8 cellular contexts compared by ENCODE assay signal in the genomic region with DNA sequence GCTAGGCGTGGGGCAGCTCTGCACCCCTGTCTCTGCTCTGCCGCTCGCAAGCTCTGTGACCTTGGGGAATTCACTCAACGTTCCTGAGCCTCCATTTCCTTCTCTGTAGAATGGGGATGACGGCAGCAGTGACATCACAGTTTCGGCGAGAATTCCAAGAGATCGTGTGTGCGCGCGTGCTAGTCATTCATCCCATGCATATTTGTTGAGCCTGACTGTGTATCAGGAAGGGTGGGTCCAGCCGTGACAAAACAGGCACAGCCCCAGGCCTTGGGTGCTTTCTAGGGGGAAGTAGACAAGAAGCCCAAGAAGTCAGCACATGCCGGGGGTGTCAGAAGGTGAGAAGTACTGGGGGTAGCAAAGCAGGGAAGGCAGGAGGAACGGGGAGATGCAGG.
DNase-seq lines count a peak whose midpoint lies in the region; ATAC-seq and TF ChIP-seq lines count a peak whose summit lies in the region.

No MANE protein-coding gene starts in this region.

- peak; percentile 98 for DNase-seq in CD14-positive monocyte (ENCODE audit: low spot score)
- DNase-seq in NCI-H460 (ENCODE audit: extremely low read depth, low read depth): peak; percentile 98
- DNase-seq in fibroblast of the aortic adventitia (ENCODE audit: low read depth): peak; percentile 52
- no peak for DNase-seq in SHP77 (lab: John Stamatoyannopoulos, UW)
- no peak for DNase-seq in kidney glomerular epithelial cell (lab: John Stamatoyannopoulos, UW)
- no peak for DNase-seq in mesenteric fat pad (ENCODE audit: low spot score)

- peaks cover 61% of the 10 kb centered on the region for H3K4me1 Mint-ChIP-seq in CD14-positive monocyte

- H3K4me3 ChIP-seq in fibroblast of the aortic adventitia (ENCODE audit: low read depth, low read length) (no peak overlapping the region), skin epidermis (peak overlapping the region in 2 of 7 experiments; percentile 1 to 6)

- no peaks in the 10 kb centered on the region for H3K36me3 Mint-ChIP-seq in CD14-positive monocyte

- intact Hi-C loops in CD14-positive monocyte (cut with micrococcal nuclease): loop anchor here (1.0 to 5.0 kb wide), 3 partner anchors 32 to 54 kb away; no protein-coding TSS in a partner anchor

- peaks cover 0 to 1% (median 0%) of the 10 kb centered on the region in 7 donors for H3K9me3 Mint-ChIP-seq in CD14-positive monocyte

- peak overlapping the region; percentile 99 to 100 (median 100) for H3K27ac Mint-ChIP-seq in CD14-positive monocyte

- peak overlapping the region; percentile 71 to 89 for H3K4me3 Mint-ChIP-seq in CD14-positive monocyte

- H3K27ac ChIP-seq in skin epidermis: peak overlapping the region in 20 of 21 experiments; percentile 16 to 83 (median 63)

- peaks cover 0 to 2% (median 0%) of the 10 kb centered on the region in 3 donors for H3K27me3 Mint-ChIP-seq in CD14-positive monocyte (ENCODE audit: low read depth in 3 of 3)

- peak; percentile 7 for ATAC-seq in GM19463 (IDR thresholded peaks at IDR 0.05; ENCODE audit: unreplicated experiment)

- TF ChIP-seq CTCF in CD14-positive monocyte (IDR thresholded peaks at IDR 0.05) (no peak), fibroblast of the aortic adventitia (IDR thresholded peaks at IDR 0.05; ENCODE audit: insufficient read depth, low read length) (no peak)

Comparison
In these comparisons a context has a peak if more than half of its experiments do, and no peak if none do; other contexts are left out.
1. DNase-seq: peak in CD14-positive monocyte (single experiment), NCI-H460 (single experiment) and fibroblast of the aortic adventitia (single experiment); none in SHP77 (0 of 2), kidney glomerular epithelial cell (single experiment) and mesenteric fat pad (single experiment).